ENCODE assay signal across 17 cellular contexts in the genomic region with DNA sequence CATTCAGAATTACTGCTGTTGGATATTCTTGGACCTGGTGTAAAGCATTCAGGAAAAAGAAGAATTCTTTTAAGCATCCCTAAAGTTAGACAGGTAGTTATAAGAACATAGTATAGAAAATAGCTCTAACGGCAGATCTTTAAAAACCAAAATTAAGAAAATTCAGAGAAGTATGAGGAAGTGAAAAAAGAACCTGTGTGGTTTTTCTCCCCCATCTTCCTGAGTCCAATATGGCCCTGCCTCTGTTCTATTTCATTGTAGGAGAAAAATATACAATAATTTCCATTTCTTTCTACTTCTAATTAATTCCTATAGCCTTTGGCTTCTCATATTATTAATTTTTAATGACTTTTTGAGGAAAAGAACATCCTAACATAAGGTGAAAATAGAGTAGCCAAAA. TPM values are rescaled to one million over a fixed set of nuclear protein-coding genes. Genes with fewer than 3 reads are reported as not detected.
DNase-seq lines count a peak whose midpoint lies in the region; ATAC-seq and TF ChIP-seq lines count a peak whose summit lies in the region.
"Had no signal": no experiment of that assay in that cellular context is flagged by ENCODE, and none has a peak within 500 bp of the region (broad histone marks: within the 10 kb centered on the region; RNA-seq: fewer than 3 reads in every experiment).

No MANE protein-coding gene starts in this region.

- peak; percentile 51 for ATAC-seq in GM18873 (IDR thresholded peaks at IDR 0.05; ENCODE audit: low FRiP score, unreplicated experiment)
- ATAC-seq in GM21723 (IDR thresholded peaks at IDR 0.05; ENCODE audit: unreplicated experiment), result peak; percentile 69
- peak; percentile 56 for ATAC-seq in HG03108 (IDR thresholded peaks at IDR 0.05; ENCODE audit: unreplicated experiment)
- no peak for ATAC-seq in left cardiac atrium
- no peak for ATAC-seq in effector memory CD8-positive, alpha-beta T cell (replicated peaks)
- ATAC-seq: K562; stimulated activated naive CD8-positive, alpha-beta T cell treated with anti-CD3 and anti-CD28 coated beads, Interleukin-15, amount 100 ng/mL, for 72 hours had no signal

- H3K4me1 Mint-ChIP-seq in effector memory CD8-positive, alpha-beta T cell (ENCODE audit: low read depth in 2 of 2), result no peaks in the 10 kb centered on the region
- H3K4me1 Mint-ChIP-seq: activated CD4-positive, alpha-beta T cell treated with anti-CD3 and anti-CD28 coated beads, Interleukin-2, amount 10 ng/mL, durations not matched to agents 24 days and 14 days; stimulated activated naive CD8-positive, alpha-beta T cell treated with anti-CD3 and anti-CD28 coated beads, Interleukin-15, amount 100 ng/mL, for 72 hours had no signal

- H3K4me3 ChIP-seq in SU-DHL-6 (ENCODE audit: insufficient read depth, low read length, poor library complexity, severe bottlenecking), result no peak overlapping the region
- H3K4me3 ChIP-seq: ascending aorta, dorsolateral prefrontal cortex, K562 had no signal

- no peaks in the 10 kb centered on the region for H3K36me3 ChIP-seq in SU-DHL-6 (ENCODE audit: low read length)

- no peak overlapping the region for H3K9ac ChIP-seq in SU-DHL-6 (ENCODE audit: low read length)

- H3K27me3 ChIP-seq in SU-DHL-6 (ENCODE audit: low read length), result no peaks in the 10 kb centered on the region
- H3K27me3 ChIP-seq: ascending aorta had no signal

- no peaks in the 10 kb centered on the region for H4K20me1 ChIP-seq in SU-DHL-6 (ENCODE audit: low read depth, low read length)

- no peaks in the 10 kb centered on the region for H3K9me3 Mint-ChIP-seq in effector memory CD8-positive, alpha-beta T cell
- H3K9me3 Mint-ChIP-seq: activated CD4-positive, alpha-beta T cell treated with anti-CD3 and anti-CD28 coated beads, Interleukin-2, amount 10 ng/mL, durations not matched to agents 24 days and 14 days; activated T-helper 1 cell treated with anti-CD3 and anti-CD28 coated beads, Interleukin-12 subunit alpha, Interleukin-12 subunit beta, Interleukin-2, Interleukin-4 antibody, amounts not matched to agents 30 ng/mL and 10 ng/mL and 1 ng/mL, durations not matched to agents 14 hours and 24 hours and 36 hours; stimulated activated naive CD8-positive, alpha-beta T cell treated with anti-CD3 and anti-CD28 coated beads, Interleukin-15, amount 100 ng/mL, for 72 hours had no signal

- H3F3A ChIP-seq in SU-DHL-6 (ENCODE audit: insufficient read depth), result no peaks in the 10 kb centered on the region; the same call in 1 of the 2 replicates

- no peak for TF ChIP-seq CTCF in SU-DHL-6 (IDR thresholded peaks at IDR 0.05; ENCODE audit: insufficient read depth, low read length, poor library complexity, severe bottlenecking)

- no peak overlapping the region for H3K27ac ChIP-seq in SU-DHL-6 (ENCODE audit: low read depth, low read length)
- H3K27ac ChIP-seq: ascending aorta, dorsolateral prefrontal cortex had no signal

- H3K9me3 ChIP-seq in SU-DHL-6 (ENCODE audit: insufficient read depth, low read length), result no peaks in the 10 kb centered on the region
- H3K9me3 ChIP-seq: ascending aorta had no signal

- H3K9me2 ChIP-seq in SU-DHL-6 (replicated peaks; ENCODE audit: insufficient read depth, low read length), result no peaks in the 10 kb centered on the region

- H3K36me3 Mint-ChIP-seq in effector memory CD8-positive, alpha-beta T cell (ENCODE audit: insufficient read depth), result no peaks in the 10 kb centered on the region

- H3K4me3 Mint-ChIP-seq in effector memory CD8-positive, alpha-beta T cell, result no peak overlapping the region
- H3K4me3 Mint-ChIP-seq: activated CD4-positive, alpha-beta T cell treated with anti-CD3 and anti-CD28 coated beads, Interleukin-2, amount 10 ng/mL, durations not matched to agents 24 days and 14 days; activated T-helper 1 cell treated with anti-CD3 and anti-CD28 coated beads, Interleukin-12 subunit alpha, Interleukin-12 subunit beta, Interleukin-2, Interleukin-4 antibody, amounts not matched to agents 30 ng/mL and 10 ng/mL and 1 ng/mL, durations not matched to agents 14 hours and 24 hours and 36 hours; stimulated activated naive CD8-positive, alpha-beta T cell treated with anti-CD3 and anti-CD28 coated beads, Interleukin-15, amount 100 ng/mL, for 72 hours had no signal

- intact Hi-C loops in left cardiac atrium (cut with DNase I), result no loop called here

- no peak for DNase-seq in left cardiac atrium
- no peak for DNase-seq in stimulated activated naive CD4-positive, alpha-beta T cell treated with Interleukin-2 at 50 U/mL for 16 hours (lab: John Stamatoyannopoulos, UW)
- no peak for DNase-seq in effector memory CD8-positive, alpha-beta T cell
- DNase-seq in NCI-H345 treated with DMSO at 0.1 percent for 48 hours (lab: John Stamatoyannopoulos, UW; ENCODE audit: unreplicated experiment), result no peak
- DNase-seq: activated CD4-positive, alpha-beta T cell treated with anti-CD3 and anti-CD28 coated beads, Interleukin-2, amount 10 ng/mL, durations not matched to agents 24 days and 14 days; dorsolateral prefrontal cortex; NCI-H187; stimulated activated naive CD8-positive, alpha-beta T cell treated with anti-CD3 and anti-CD28 coated beads, Interleukin-15, amount 100 ng/mL, for 72 hours had no signal

- no peaks in the 10 kb centered on the region for H3K79me2 ChIP-seq in SU-DHL-6 (ENCODE audit: insufficient read depth, low read length)

- H3K4me2 ChIP-seq in SU-DHL-6 (ENCODE audit: low read depth, low read length, poor library complexity, severe bottlenecking), result peak overlapping the region; percentile 1

- H3K27ac Mint-ChIP-seq in effector memory CD8-positive, alpha-beta T cell, result no peak overlapping the region
- H3K27ac Mint-ChIP-seq: activated CD4-positive, alpha-beta T cell treated with anti-CD3 and anti-CD28 coated beads, Interleukin-2, amount 10 ng/mL, durations not matched to agents 24 days and 14 days; activated T-helper 1 cell treated with anti-CD3 and anti-CD28 coated beads, Interleukin-12 subunit alpha, Interleukin-12 subunit beta, Interleukin-2, Interleukin-4 antibody, amounts not matched to agents 30 ng/mL and 10 ng/mL and 1 ng/mL, durations not matched to agents 14 hours and 24 hours and 36 hours; stimulated activated naive CD8-positive, alpha-beta T cell treated with anti-CD3 and anti-CD28 coated beads, Interleukin-15, amount 100 ng/mL, for 72 hours had no signal

- H2AFZ ChIP-seq in SU-DHL-6 (ENCODE audit: low read depth, low read length, severe bottlenecking), result no peak overlapping the region

- H3K27me3 Mint-ChIP-seq in effector memory CD8-positive, alpha-beta T cell, result peaks cover 6 to 18% of the 10 kb centered on the region in 2 donors
- H3K27me3 Mint-ChIP-seq: stimulated activated naive CD8-positive, alpha-beta T cell treated with anti-CD3 and anti-CD28 coated beads, Interleukin-15, amount 100 ng/mL, for 72 hours had no signal

RNA-seq across cellular contexts. Expression of gene FHL5, which starts 47.1 kb away (rescaled TPM):
- total RNA-seq in left cardiac atrium, result 1 to 10 TPM; 9.5 to 9.6 TPM
- total RNA-seq: activated CD4-positive, alpha-beta T cell treated with anti-CD3 and anti-CD28 coated beads, Interleukin-2, amount 10 ng/mL, durations not matched to agents 24 days and 14 days; activated T-helper 1 cell treated with anti-CD3 and anti-CD28 coated beads, Interleukin-12 subunit alpha, Interleukin-12 subunit beta, Interleukin-2, Interleukin-4 antibody, amounts not matched to agents 30 ng/mL and 10 ng/mL and 1 ng/mL, durations not matched to agents 14 hours and 24 hours and 36 hours; Daoy; K562; pulmonary artery endothelial cell had no signal

Comparison
In these comparisons a context has a peak if more than half of its experiments do, and no peak if none do; other contexts are left out.
1. ATAC-seq: peak in GM18873 (single experiment), GM21723 (single experiment) and HG03108 (single experiment); none in left cardiac atrium (0 of 2) and effector memory CD8-positive, alpha-beta T cell (single experiment).